Comparison of ENCODE assay signal across 18 cellular contexts in genomic region chr5:139304391-139305324, GRCh38. TPM values are rescaled to one million over a fixed set of nuclear protein-coding genes. Genes with fewer than 3 reads are reported as not detected.
DNase-seq lines count a peak whose midpoint lies in the region; ATAC-seq and TF ChIP-seq lines count a peak whose summit lies in the region.
"Had no signal": no experiment of that assay in that cellular context is flagged by ENCODE, and none has a peak within 500 bp of the region (broad histone marks: within the 10 kb centered on the region; RNA-seq: fewer than 3 reads in every experiment).

No MANE protein-coding gene starts in this region.

- H3K9me3 Mint-ChIP-seq in activated T-cell treated with anti-CD3 and anti-CD28 coated beads, Interleukin-2, amount 50 U/mL, for 24 hours: no peaks in the 10 kb centered on the region
- H3K9me3 Mint-ChIP-seq in brain: no peaks in the 10 kb centered on the region
- no peaks in the 10 kb centered on the region for H3K9me3 Mint-ChIP-seq in activated T-helper 1 cell treated with anti-CD3 and anti-CD28 coated beads, Interleukin-12 subunit alpha, Interleukin-12 subunit beta, Interleukin-2, Interleukin-4 antibody, amounts not matched to agents 30 ng/mL and 10 ng/mL and 1 ng/mL, durations not matched to agents 14 hours and 24 hours and 36 hours

- H3K9me2 ChIP-seq in Karpas-422 (replicated peaks; ENCODE audit: insufficient read depth, low read length): no peaks in the 10 kb centered on the region

- peaks cover 87% of the 10 kb centered on the region for H3K4me1 ChIP-seq in Karpas-422 (ENCODE audit: low read length)
- peaks cover 93 to 96% of the 10 kb centered on the region in 2 donors for H3K4me1 ChIP-seq in gastrocnemius medialis

- no peaks in the 10 kb centered on the region for H3K27me3 Mint-ChIP-seq in activated T-cell treated with anti-CD3 and anti-CD28 coated beads, Interleukin-2, amount 50 U/mL, for 24 hours
- no peaks in the 10 kb centered on the region for H3K27me3 Mint-ChIP-seq in brain
- no peaks in the 10 kb centered on the region for H3K27me3 Mint-ChIP-seq in activated T-helper 1 cell treated with anti-CD3 and anti-CD28 coated beads, Interleukin-12 subunit alpha, Interleukin-12 subunit beta, Interleukin-2, Interleukin-4 antibody, amounts not matched to agents 30 ng/mL and 10 ng/mL and 1 ng/mL, durations not matched to agents 14 hours and 24 hours and 36 hours (ENCODE audit: insufficient read depth)

- peaks cover 100% of the 10 kb centered on the region for H3K79me2 ChIP-seq in Karpas-422 (ENCODE audit: low read length)

- H3K27me3 ChIP-seq in Karpas-422 (ENCODE audit: low read length) (no peaks in the 10 kb centered on the region), gastrocnemius medialis (no peaks in the 10 kb centered on the region)
- H3K27me3 ChIP-seq: neutrophil, suprapubic skin had no signal

- peak overlapping the region; percentile 84 for H3K27ac Mint-ChIP-seq in activated T-cell treated with anti-CD3 and anti-CD28 coated beads, Interleukin-2, amount 50 U/mL, for 24 hours
- H3K27ac Mint-ChIP-seq in brain: no peak overlapping the region
- H3K27ac Mint-ChIP-seq in activated T-helper 1 cell treated with anti-CD3 and anti-CD28 coated beads, Interleukin-12 subunit alpha, Interleukin-12 subunit beta, Interleukin-2, Interleukin-4 antibody, amounts not matched to agents 30 ng/mL and 10 ng/mL and 1 ng/mL, durations not matched to agents 14 hours and 24 hours and 36 hours: no peak overlapping the region

- intact Hi-C loops in gastrocnemius medialis (cut with DNase I; ENCODE audit: low total_unique reads): no loop called here
- intact Hi-C loops in activated T-helper 1 cell treated with anti-CD3 and anti-CD28 coated beads, Interleukin-12 subunit alpha, Interleukin-12 subunit beta, Interleukin-2, Interleukin-4 antibody, amounts not matched to agents 30 ng/mL and 10 ng/mL and 1 ng/mL, durations not matched to agents 14 hours and 24 hours and 36 hours (cut with micrococcal nuclease): no loop called here

- H3K4me1 Mint-ChIP-seq in activated T-cell treated with anti-CD3 and anti-CD28 coated beads, Interleukin-2, amount 50 U/mL, for 24 hours (ENCODE audit: low read depth): peaks cover 94% of the 10 kb centered on the region
- peaks cover 95% of the 10 kb centered on the region for H3K4me1 Mint-ChIP-seq in brain
- peaks cover 58% of the 10 kb centered on the region for H3K4me1 Mint-ChIP-seq in activated T-helper 1 cell treated with anti-CD3 and anti-CD28 coated beads, Interleukin-12 subunit alpha, Interleukin-12 subunit beta, Interleukin-2, Interleukin-4 antibody, amounts not matched to agents 30 ng/mL and 10 ng/mL and 1 ng/mL, durations not matched to agents 14 hours and 24 hours and 36 hours (ENCODE audit: low read depth)

- ATAC-seq in gastrocnemius medialis: no peak
- no peak for ATAC-seq in GM21825 (IDR thresholded peaks at IDR 0.05; ENCODE audit: unreplicated experiment)
- ATAC-seq: HCT116 had no signal

- H3K9me3 ChIP-seq in Karpas-422 (ENCODE audit: low read length) (no peaks in the 10 kb centered on the region), gastrocnemius medialis (no peaks in the 10 kb centered on the region)
- H3K9me3 ChIP-seq: neutrophil, suprapubic skin had no signal

- no peak for TF ChIP-seq POLR2A in gastrocnemius medialis (IDR thresholded peaks at IDR 0.05)

- H3K27ac ChIP-seq in Karpas-422 (ENCODE audit: low read length) (0 out of 2 replicates have a peak overlapping the region, but pooled peaks have one; percentile 16), gastrocnemius medialis (peak overlapping the region; percentile 6 to 49 (median 23))
- H3K27ac ChIP-seq: HL-60, neutrophil, RWPE1, suprapubic skin had no signal

- no peak overlapping the region for H3K4me3 ChIP-seq in Karpas-422 (ENCODE audit: low read length)
- H3K4me3 ChIP-seq in gastrocnemius medialis: peak overlapping the region in 1 of 4 donors; percentile 24
- H3K4me3 ChIP-seq: lung, suprapubic skin had no signal

- H3K4me2 ChIP-seq in Karpas-422 (ENCODE audit: low read depth, low read length, poor library complexity, severe bottlenecking): peak overlapping the region; percentile 40

- TF ChIP-seq CTCF in brain (conservative IDR thresholded peaks at IDR 0.05): no peak
- no peak for TF ChIP-seq CTCF in gastrocnemius medialis (IDR thresholded peaks at IDR 0.05 in 4 of 5, conservative IDR thresholded peaks at IDR 0.05 in 1 of 5)

- H2AFZ ChIP-seq in Karpas-422 (ENCODE audit: low read length): no peak overlapping the region

- no peak overlapping the region for H3K9ac ChIP-seq in Karpas-422 (ENCODE audit: low read length)

- peaks cover 64% of the 10 kb centered on the region for H3K36me3 Mint-ChIP-seq in activated T-cell treated with anti-CD3 and anti-CD28 coated beads, Interleukin-2, amount 50 U/mL, for 24 hours (ENCODE audit: low read depth)
- peaks cover 33% of the 10 kb centered on the region for H3K36me3 Mint-ChIP-seq in brain
- peaks cover 20% of the 10 kb centered on the region for H3K36me3 Mint-ChIP-seq in activated T-helper 1 cell treated with anti-CD3 and anti-CD28 coated beads, Interleukin-12 subunit alpha, Interleukin-12 subunit beta, Interleukin-2, Interleukin-4 antibody, amounts not matched to agents 30 ng/mL and 10 ng/mL and 1 ng/mL, durations not matched to agents 14 hours and 24 hours and 36 hours (ENCODE audit: low read depth)

- H3K36me3 ChIP-seq in Karpas-422 (ENCODE audit: insufficient read depth, low read length) (peaks cover 3% of the 10 kb centered on the region; the same call in 1 of the 2 replicates), gastrocnemius medialis (no peaks in the 10 kb centered on the region)
- H3K36me3 ChIP-seq: neutrophil, suprapubic skin had no signal

- in situ Hi-C loops in gastrocnemius medialis (cut with MboI; ENCODE audit: low sequenced_read_pairs in 4 of 4): no loop called here

- H4K20me1 ChIP-seq in Karpas-422 (ENCODE audit: insufficient read depth, low read depth, low read length): peaks cover 98% of the 10 kb centered on the region

- no peak for DNase-seq in activated T-cell treated with anti-CD3 and anti-CD28 coated beads, Interleukin-2, amount 50 U/mL, for 24 hours
- DNase-seq in activated T-cell treated with anti-CD3 and anti-CD28 coated beads, Interleukin-2, amount 50 U/mL, for 48 hours: no peak
- DNase-seq in Karpas-422: no peak
- no peak for DNase-seq in gastrocnemius medialis
- no peak for DNase-seq in activated T-helper 1 cell treated with anti-CD3 and anti-CD28 coated beads, Interleukin-12 subunit alpha, Interleukin-12 subunit beta, Interleukin-2, Interleukin-4 antibody, amounts not matched to agents 30 ng/mL and 10 ng/mL and 1 ng/mL, durations not matched to agents 14 hours and 24 hours and 36 hours (ENCODE audit: low spot score)
- DNase-seq in GM03348 (ENCODE audit: low spot score): no peak
- DNase-seq: activated CD8-positive, alpha-beta memory T cell treated with anti-CD3 and anti-CD28 coated beads for 24 hours; DMS 273 treated with DMSO at 0.1 percent for 48 hours; Kasumi-1; NCI-H187 had no signal

- peak overlapping the region; percentile 53 for H3K4me3 Mint-ChIP-seq in activated T-cell treated with anti-CD3 and anti-CD28 coated beads, Interleukin-2, amount 50 U/mL, for 24 hours
- peak overlapping the region in 3 of 5 experiments; percentile 24 to 46 (median 30) for H3K4me3 Mint-ChIP-seq in brain
- no peak overlapping the region for H3K4me3 Mint-ChIP-seq in activated T-helper 1 cell treated with anti-CD3 and anti-CD28 coated beads, Interleukin-12 subunit alpha, Interleukin-12 subunit beta, Interleukin-2, Interleukin-4 antibody, amounts not matched to agents 30 ng/mL and 10 ng/mL and 1 ng/mL, durations not matched to agents 14 hours and 24 hours and 36 hours

RNA-seq across cellular contexts. Expression of gene MATR3, which starts 11.1 kb away (rescaled TPM):
- total RNA-seq in Karpas-422 (2014; rRNA removed; shearing (Covaris generic); ENCODE audit: low replicate concordance): 188 and 245 TPM in 2 replicates
- 162 TPM for polyA plus RNA-seq in brain (ENCODE audit: insufficient read depth, low read depth, low replicate concordance)
- 100 to 1,000 TPM; 115 to 188 (median 156) TPM for total RNA-seq in gastrocnemius medialis
- total RNA-seq in activated T-helper 1 cell treated with anti-CD3 and anti-CD28 coated beads, Interleukin-12 subunit alpha, Interleukin-12 subunit beta, Interleukin-2, Interleukin-4 antibody, amounts not matched to agents 30 ng/mL and 10 ng/mL and 1 ng/mL, durations not matched to agents 14 hours and 24 hours and 36 hours: 232 and 258 TPM in 2 replicates

RNA-seq across cellular contexts. Expression of gene PAIP2, which starts 37.0 kb away (rescaled TPM):
- 111 and 113 TPM in 2 replicates for total RNA-seq in Karpas-422 (2014; rRNA removed; shearing (Covaris generic); ENCODE audit: low replicate concordance)
- 136 TPM for polyA plus RNA-seq in brain (ENCODE audit: insufficient read depth, low read depth, low replicate concordance)
- 100 to 1,000 TPM; 111 to 148 (median 126) TPM for total RNA-seq in gastrocnemius medialis
- total RNA-seq in activated T-helper 1 cell treated with anti-CD3 and anti-CD28 coated beads, Interleukin-12 subunit alpha, Interleukin-12 subunit beta, Interleukin-2, Interleukin-4 antibody, amounts not matched to agents 30 ng/mL and 10 ng/mL and 1 ng/mL, durations not matched to agents 14 hours and 24 hours and 36 hours: 88.4 and 97.3 TPM in 2 replicates
